In the genomic region with DNA sequence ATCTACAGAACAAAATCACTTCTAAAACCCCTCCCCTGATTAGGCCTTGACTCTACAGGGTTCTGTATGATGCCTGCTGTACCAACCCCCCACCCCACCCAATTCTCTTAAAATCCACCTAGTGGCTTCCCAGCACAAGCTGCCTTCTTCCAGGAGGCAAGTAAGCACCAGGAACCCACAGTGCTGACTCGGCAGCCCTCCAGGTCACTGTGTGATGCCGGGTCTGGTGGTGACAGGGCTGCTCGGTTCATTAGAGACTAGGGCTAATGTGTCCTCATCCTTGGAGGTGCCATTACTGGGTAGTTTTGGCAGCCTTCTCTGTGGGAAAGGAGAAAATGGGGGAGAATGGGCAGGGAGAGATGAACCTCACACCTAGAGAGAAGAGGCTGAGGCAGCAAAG, we compare ENCODE assay signal across 22 cellular contexts.
DNase-seq lines count a peak whose midpoint lies in the region; ATAC-seq and TF ChIP-seq lines count a peak whose summit lies in the region.
"Had no signal": no experiment of that assay in that cellular context is flagged by ENCODE, and none has a peak within 500 bp of the region (broad histone marks: within the 10 kb centered on the region; RNA-seq: fewer than 3 reads in every experiment).

No MANE protein-coding gene starts in this region.

- H3K27me3 Mint-ChIP-seq in activated CD8-positive, alpha-beta memory T cell treated with anti-CD3 and anti-CD28 coated beads, Interleukin-2, amount 10 ng/mL, durations not matched to agents 7 days and 5 days, result no peaks in the 10 kb centered on the region
- H3K27me3 Mint-ChIP-seq in endodermal cell (ENCODE audit: insufficient read depth), result peaks cover 8% of the 10 kb centered on the region
- peaks cover 8% of the 10 kb centered on the region for H3K27me3 Mint-ChIP-seq in CD8-positive, alpha-beta T cell (ENCODE audit: low read depth)

- no peak overlapping the region for H4K91ac ChIP-seq in neuronal stem cell (ENCODE audit: low read depth, low read length, poor library complexity)

- POLR2A ChIA-PET in CD8-positive, alpha-beta T cell (lab: Charles Lee), result no interaction called here

- H3K27me3 ChIP-seq in endodermal cell (ENCODE audit: control insufficient read depth, insufficient read depth, low read length, poor library complexity, severe bottlenecking), result no peaks in the 10 kb centered on the region
- no peaks in the 10 kb centered on the region for H3K27me3 ChIP-seq in neuronal stem cell (ENCODE audit: control insufficient read depth in 3 of 3, insufficient read depth in 3 of 3, low read depth in 1 of 3, low read length in 3 of 3)
- no peaks in the 10 kb centered on the region for H3K27me3 ChIP-seq in CD8-positive, alpha-beta T cell (ENCODE audit: insufficient read depth, low read length)
- H3K27me3 ChIP-seq: BE2C; BLaER1 treated with 17β-estradiol and CSF1 and Interleukin-3, amounts not matched to agents 10 nM and 100 nM had no signal

- intact Hi-C loops in CD8-positive, alpha-beta T cell (cut with DNase I, micrococcal nuclease), result no loop called here

- H3K36me3 Mint-ChIP-seq in activated CD8-positive, alpha-beta memory T cell treated with anti-CD3 and anti-CD28 coated beads, Interleukin-2, amount 10 ng/mL, durations not matched to agents 7 days and 5 days, result no peaks in the 10 kb centered on the region
- H3K36me3 Mint-ChIP-seq in endodermal cell (ENCODE audit: low read depth), result no peaks in the 10 kb centered on the region
- no peaks in the 10 kb centered on the region for H3K36me3 Mint-ChIP-seq in CD8-positive, alpha-beta T cell
- H3K36me3 Mint-ChIP-seq: CD14-positive monocyte had no signal

- H3K18ac ChIP-seq in neuronal stem cell (ENCODE audit: low read length), result peak overlapping the region; percentile 7

- H3K14ac ChIP-seq in neuronal stem cell (ENCODE audit: low read length), result peak overlapping the region; percentile 22

- H2BK5ac ChIP-seq in neuronal stem cell (ENCODE audit: low read length), result no peak overlapping the region

- H3K36me3 ChIP-seq in endodermal cell (ENCODE audit: control insufficient read depth, insufficient read depth, low read length) (no peaks in the 10 kb centered on the region), neuronal stem cell (replicated peaks in 1 of 2; ENCODE audit: control insufficient read depth in 2 of 2, insufficient read depth in 2 of 2, low read length in 2 of 2) (no peaks in the 10 kb centered on the region)
- no peaks in the 10 kb centered on the region for H3K36me3 ChIP-seq in CD8-positive, alpha-beta T cell (ENCODE audit: insufficient read depth, low read length)
- H3K36me3 ChIP-seq: BE2C; BLaER1 treated with 17β-estradiol and CSF1 and Interleukin-3, amounts not matched to agents 10 nM and 100 nM had no signal

- H3K9ac ChIP-seq in endodermal cell (ENCODE audit: extremely low read depth, low read length, poor library complexity, severe bottlenecking) (no peak overlapping the region), neuronal stem cell (ENCODE audit: low read depth, low read length, poor library complexity) (no peak overlapping the region)
- H3K9ac ChIP-seq: BLaER1 treated with 17β-estradiol and CSF1 and Interleukin-3, amounts not matched to agents 10 nM and 100 nM had no signal

- H3K4me3 Mint-ChIP-seq in activated CD8-positive, alpha-beta memory T cell treated with anti-CD3 and anti-CD28 coated beads, Interleukin-2, amount 10 ng/mL, durations not matched to agents 7 days and 5 days, result no peak overlapping the region
- no peak overlapping the region for H3K4me3 Mint-ChIP-seq in endodermal cell
- no peak overlapping the region for H3K4me3 Mint-ChIP-seq in CD8-positive, alpha-beta T cell
- H3K4me3 Mint-ChIP-seq: CD14-positive monocyte; CD4-positive, alpha-beta T cell; GM23338; H9 had no signal

- H2AFZ ChIP-seq in neuronal stem cell (ENCODE audit: low read length), result no peak overlapping the region
- H2AFZ ChIP-seq: GM23338 had no signal

- H3K27ac Mint-ChIP-seq in activated CD8-positive, alpha-beta memory T cell treated with anti-CD3 and anti-CD28 coated beads, Interleukin-2, amount 10 ng/mL, durations not matched to agents 7 days and 5 days, result no peak overlapping the region
- no peak overlapping the region for H3K27ac Mint-ChIP-seq in endodermal cell
- no peak overlapping the region for H3K27ac Mint-ChIP-seq in CD8-positive, alpha-beta T cell
- H3K27ac Mint-ChIP-seq: CD4-positive, alpha-beta T cell; GM23338; H9 had no signal

- 84 to 96% methylated on average over 3 of the region's 3 CpGs for WGBS in endodermal cell (ENCODE audit: insufficient coverage in 1 of 2, insufficient read length in 1 of 2), 2 experiments
- WGBS in neuronal stem cell (ENCODE audit: extremely low coverage in 2 of 2, insufficient read length in 2 of 2, insufficient replicate concordance in 1 of 2), 2 donors, result no CpG with 5 or more reads among the region's 3 CpGs

- no peak overlapping the region for H4K8ac ChIP-seq in neuronal stem cell (ENCODE audit: low read depth, low read length)

- no peak overlapping the region for H3K4me2 ChIP-seq in neuronal stem cell (ENCODE audit: insufficient read depth, low read length, poor library complexity, severe bottlenecking)
- H3K4me2 ChIP-seq: A549; BLaER1 treated with 17β-estradiol and CSF1 and Interleukin-3, amounts not matched to agents 10 nM and 100 nM; GM23338 had no signal

- CTCF ChIA-PET in activated CD8-positive, alpha-beta memory T cell treated with anti-CD3 and anti-CD28 coated beads, Interleukin-2, amount 10 ng/mL, durations not matched to agents 7 days and 5 days (lab: Charles Lee), result no interaction called here
- CTCF ChIA-PET in CD8-positive, alpha-beta T cell (lab: Charles Lee), result no interaction called here

- H3K9me3 ChIP-seq in endodermal cell (ENCODE audit: control insufficient read depth, low read length) (no peaks in the 10 kb centered on the region), neuronal stem cell (replicated peaks in 1 of 2; ENCODE audit: control insufficient read depth in 2 of 2, insufficient read depth in 1 of 2, low read depth in 1 of 2, low read length in 2 of 2) (no peaks in the 10 kb centered on the region)
- H3K9me3 ChIP-seq in CD8-positive, alpha-beta T cell (ENCODE audit: low read length), result no peaks in the 10 kb centered on the region
- H3K9me3 ChIP-seq: A549, BE2C had no signal

- no peak overlapping the region for H3K4me3 ChIP-seq in endodermal cell (ENCODE audit: low read length)
- no peak overlapping the region for H3K4me3 ChIP-seq in neuronal stem cell (ENCODE audit: low read length in 2 of 2)
- no peak overlapping the region for H3K4me3 ChIP-seq in CD8-positive, alpha-beta T cell (ENCODE audit: low read depth, low read length)
- H3K4me3 ChIP-seq: A549; BLaER1 treated with 17β-estradiol and CSF1 and Interleukin-3, amounts not matched to agents 10 nM and 100 nM; GM23338 had no signal

- no peak overlapping the region for H2BK12ac ChIP-seq in neuronal stem cell (ENCODE audit: low read length)

- ATAC-seq in activated CD8-positive, alpha-beta memory T cell treated with anti-CD3 and anti-CD28 coated beads, Interleukin-2, amount 10 ng/mL, durations not matched to agents 7 days and 5 days, result no peak
- ATAC-seq in CD8-positive, alpha-beta T cell, result no peak
- ATAC-seq: A549, GM23338, HCT116 had no signal

- H2BK15ac ChIP-seq in neuronal stem cell (ENCODE audit: low read length), result no peak overlapping the region

- DNase-seq in activated CD8-positive, alpha-beta memory T cell treated with anti-CD3 and anti-CD28 coated beads, Interleukin-2, amount 10 ng/mL, durations not matched to agents 7 days and 5 days, result peak; percentile 33
- DNase-seq in activated CD8-positive, alpha-beta memory T cell treated with anti-CD3 and anti-CD28 coated beads, Interleukin-2, amount 50 U/mL, for 4 hours, result no peak
- DNase-seq in endodermal cell, result peak; percentile 20
- no peak for DNase-seq in neuronal stem cell (ENCODE audit: low spot score)
- no peak for DNase-seq in NCI-H345 (lab: John Stamatoyannopoulos, UW)
- DNase-seq in CD8-positive, alpha-beta T cell, result no peak
- DNase-seq: 8988T; ACHN; AML-193; BE2C; Calu3; CD4-positive, alpha-beta T cell; COR-L47; DMS53; DMS79 treated with DMSO at 0.1 percent for 48 hours; GF-D8; H9 had no signal

- TF ChIP-seq CTCF in endodermal cell (conservative IDR thresholded peaks at IDR 0.05), result no peak
- TF ChIP-seq CTCF in CD8-positive, alpha-beta T cell (IDR thresholded peaks at IDR 0.05), result no peak

- H3K9me3 Mint-ChIP-seq in activated CD8-positive, alpha-beta memory T cell treated with anti-CD3 and anti-CD28 coated beads, Interleukin-2, amount 10 ng/mL, durations not matched to agents 7 days and 5 days (ENCODE audit: low read depth), result no peaks in the 10 kb centered on the region
- H3K9me3 Mint-ChIP-seq in endodermal cell, result peaks cover 9% of the 10 kb centered on the region
- no peaks in the 10 kb centered on the region for H3K9me3 Mint-ChIP-seq in CD8-positive, alpha-beta T cell
- H3K9me3 Mint-ChIP-seq: CD4-positive, alpha-beta T cell had no signal

- H3K4ac ChIP-seq in neuronal stem cell (ENCODE audit: low read length), result no peak overlapping the region

- H2AK5ac ChIP-seq in neuronal stem cell (ENCODE audit: low read depth, low read length), result no peak overlapping the region

- H2BK120ac ChIP-seq in neuronal stem cell (ENCODE audit: low read depth, low read length), result no peak overlapping the region

- H3K4me1 ChIP-seq in endodermal cell (ENCODE audit: control insufficient read depth, insufficient read depth, low read length) (no peaks in the 10 kb centered on the region), neuronal stem cell (ENCODE audit: control insufficient read depth in 2 of 2, insufficient read depth in 1 of 2, low read depth in 1 of 2, low read length in 2 of 2) (no peaks in the 10 kb centered on the region)
- no peaks in the 10 kb centered on the region for H3K4me1 ChIP-seq in CD8-positive, alpha-beta T cell (ENCODE audit: insufficient read depth, low read length)
- H3K4me1 ChIP-seq: A549, BE2C had no signal

- H3K79me1 ChIP-seq in neuronal stem cell (ENCODE audit: low read depth, low read length), result no peaks in the 10 kb centered on the region

- H3K23ac ChIP-seq in neuronal stem cell (ENCODE audit: low read depth, low read length, poor library complexity), result no peak overlapping the region

- no peaks in the 10 kb centered on the region for H3K4me1 Mint-ChIP-seq in activated CD8-positive, alpha-beta memory T cell treated with anti-CD3 and anti-CD28 coated beads, Interleukin-2, amount 10 ng/mL, durations not matched to agents 7 days and 5 days
- no peaks in the 10 kb centered on the region for H3K4me1 Mint-ChIP-seq in endodermal cell
- H3K4me1 Mint-ChIP-seq in CD8-positive, alpha-beta T cell (ENCODE audit: low read depth), result no peaks in the 10 kb centered on the region
- H3K4me1 Mint-ChIP-seq: CD14-positive monocyte, GM23338 had no signal

- H3K27ac ChIP-seq in endodermal cell (ENCODE audit: low read depth, low read length) (no peak overlapping the region), neuronal stem cell (replicated peaks; ENCODE audit: low read length) (no peak overlapping the region)
- H3K27ac ChIP-seq in CD8-positive, alpha-beta T cell (ENCODE audit: low read depth, low read length), result no peak overlapping the region
- H3K27ac ChIP-seq: A549; BLaER1 treated with 17β-estradiol and CSF1 and Interleukin-3, amounts not matched to agents 10 nM and 100 nM had no signal

Comparison
In these comparisons a context has a peak if more than half of its experiments do, and no peak if none do; other contexts are left out.
1. DNase-seq: peak in activated CD8-positive, alpha-beta memory T cell treated with anti-CD3 and anti-CD28 coated beads, Interleukin-2, amount 10 ng/mL, durations not matched to agents 7 days and 5 days (single experiment) and endodermal cell (single experiment); none in activated CD8-positive, alpha-beta memory T cell treated with anti-CD3 and anti-CD28 coated beads, Interleukin-2, amount 50 U/mL, for 4 hours (single experiment), neuronal stem cell (single experiment), NCI-H345 (single experiment) and CD8-positive, alpha-beta T cell (0 of 7).